Comparison of ENCODE assay signal across 9 cellular contexts in genomic region chr1:5637171-5637570, GRCh38.
DNase-seq lines count a peak whose midpoint lies in the region; ATAC-seq and TF ChIP-seq lines count a peak whose summit lies in the region.
"Had no signal": no experiment of that assay in that cellular context is flagged by ENCODE, and none has a peak within 500 bp of the region (broad histone marks: within the 10 kb centered on the region; RNA-seq: fewer than 3 reads in every experiment).

No MANE protein-coding gene starts in this region.

- peak; percentile 58 for TF ChIP-seq CTCF in type B pancreatic cell (conservative IDR thresholded peaks at IDR 0.05)

- DNase-seq in stimulated activated CD4-positive, alpha-beta T cell treated with anti-CD3 and anti-CD28 coated beads, Interleukin-4, amount 100 ng/mL, for 48 hours (ENCODE audit: low read depth in 2 of 2) = peak; percentile 2 to 3
- DNase-seq in stimulated activated CD4-positive, alpha-beta T cell treated with anti-CD3 and anti-CD28 coated beads, Interleukin-4, amount 100 ng/mL, for 24 hours = no peak
- peak; percentile 6 for DNase-seq in NCI-H69 (lab: John Stamatoyannopoulos, UW)
- peak; percentile 9 for DNase-seq in central memory CD4-positive, alpha-beta T cell
- DNase-seq in type B pancreatic cell (ENCODE audit: extremely low spot score, unreplicated experiment) = no peak
- DNase-seq: IMR-90 had no signal

- H3K4me3 Mint-ChIP-seq in type B pancreatic cell = no peak overlapping the region

- peaks cover 5% of the 10 kb centered on the region for H3K9me3 Mint-ChIP-seq in type B pancreatic cell

- no peaks in the 10 kb centered on the region for H3K4me1 Mint-ChIP-seq in type B pancreatic cell (ENCODE audit: unreplicated experiment)

- ATAC-seq in HG03025 (IDR thresholded peaks at IDR 0.05; ENCODE audit: low FRiP score, unreplicated experiment) = no peak
- ATAC-seq in HG03039 (IDR thresholded peaks at IDR 0.05; ENCODE audit: unreplicated experiment) = no peak
- ATAC-seq in GM19035 (IDR thresholded peaks at IDR 0.05; ENCODE audit: unreplicated experiment) = no peak

- H3K27ac Mint-ChIP-seq in type B pancreatic cell = no peak overlapping the region

- H3K36me3 Mint-ChIP-seq in type B pancreatic cell = no peaks in the 10 kb centered on the region

- H3K27me3 Mint-ChIP-seq in type B pancreatic cell = peaks cover 13% of the 10 kb centered on the region

Comparison
In these comparisons a context has a peak if more than half of its experiments do, and no peak if none do; other contexts are left out.
1. DNase-seq: peak in stimulated activated CD4-positive, alpha-beta T cell treated with anti-CD3 and anti-CD28 coated beads, Interleukin-4, amount 100 ng/mL, for 48 hours (2 of 2), NCI-H69 (single experiment) and central memory CD4-positive, alpha-beta T cell (single experiment); none in stimulated activated CD4-positive, alpha-beta T cell treated with anti-CD3 and anti-CD28 coated beads, Interleukin-4, amount 100 ng/mL, for 24 hours (single experiment) and type B pancreatic cell (single experiment).